In genomic region chr20:45181639-45182038, GRCh38 we compare ENCODE assay signal across 1 cellular context.
TF ChIP-seq lines count a peak whose summit lies in the region.

No MANE protein-coding gene starts in this region.

TF ChIP-seq in GM23338, 12 proteins besides CTCF, POLR2A, EP300 and RAD21:
- TF ChIP-seq NANOG (IDR thresholded peaks at IDR 0.05; ENCODE audit: borderline replicate concordance) (no peak), EZH2phosphoT487 (IDR thresholded peaks at IDR 0.05; ENCODE audit: unreplicated experiment) (no peak), POLR2AphosphoS5 (IDR thresholded peaks at IDR 0.05; ENCODE audit: low read depth) (no peak), REST (IDR thresholded peaks at IDR 0.05; ENCODE audit: unreplicated experiment) (no peak), ZNF114 (CRISPR knock-in tag; IDR thresholded peaks at IDR 0.05) (no peak), STAT1 (IDR thresholded peaks at IDR 0.05; ENCODE audit: unreplicated experiment) (no peak), ETS1 (IDR thresholded peaks at IDR 0.05) (no peak), CREB1 (CRISPR knock-in tag; IDR thresholded peaks at IDR 0.05; ENCODE audit: low read depth) (no peak), JUNB (IDR thresholded peaks at IDR 0.05; ENCODE audit: unreplicated experiment) (no peak), ZNF331 (CRISPR knock-in tag; IDR thresholded peaks at IDR 0.05; ENCODE audit: low read depth) (no peak), EZH2 (IDR thresholded peaks at IDR 0.05; ENCODE audit: low read depth, unreplicated experiment) (no peak)
- TF ChIP-seq, protein P1, sequence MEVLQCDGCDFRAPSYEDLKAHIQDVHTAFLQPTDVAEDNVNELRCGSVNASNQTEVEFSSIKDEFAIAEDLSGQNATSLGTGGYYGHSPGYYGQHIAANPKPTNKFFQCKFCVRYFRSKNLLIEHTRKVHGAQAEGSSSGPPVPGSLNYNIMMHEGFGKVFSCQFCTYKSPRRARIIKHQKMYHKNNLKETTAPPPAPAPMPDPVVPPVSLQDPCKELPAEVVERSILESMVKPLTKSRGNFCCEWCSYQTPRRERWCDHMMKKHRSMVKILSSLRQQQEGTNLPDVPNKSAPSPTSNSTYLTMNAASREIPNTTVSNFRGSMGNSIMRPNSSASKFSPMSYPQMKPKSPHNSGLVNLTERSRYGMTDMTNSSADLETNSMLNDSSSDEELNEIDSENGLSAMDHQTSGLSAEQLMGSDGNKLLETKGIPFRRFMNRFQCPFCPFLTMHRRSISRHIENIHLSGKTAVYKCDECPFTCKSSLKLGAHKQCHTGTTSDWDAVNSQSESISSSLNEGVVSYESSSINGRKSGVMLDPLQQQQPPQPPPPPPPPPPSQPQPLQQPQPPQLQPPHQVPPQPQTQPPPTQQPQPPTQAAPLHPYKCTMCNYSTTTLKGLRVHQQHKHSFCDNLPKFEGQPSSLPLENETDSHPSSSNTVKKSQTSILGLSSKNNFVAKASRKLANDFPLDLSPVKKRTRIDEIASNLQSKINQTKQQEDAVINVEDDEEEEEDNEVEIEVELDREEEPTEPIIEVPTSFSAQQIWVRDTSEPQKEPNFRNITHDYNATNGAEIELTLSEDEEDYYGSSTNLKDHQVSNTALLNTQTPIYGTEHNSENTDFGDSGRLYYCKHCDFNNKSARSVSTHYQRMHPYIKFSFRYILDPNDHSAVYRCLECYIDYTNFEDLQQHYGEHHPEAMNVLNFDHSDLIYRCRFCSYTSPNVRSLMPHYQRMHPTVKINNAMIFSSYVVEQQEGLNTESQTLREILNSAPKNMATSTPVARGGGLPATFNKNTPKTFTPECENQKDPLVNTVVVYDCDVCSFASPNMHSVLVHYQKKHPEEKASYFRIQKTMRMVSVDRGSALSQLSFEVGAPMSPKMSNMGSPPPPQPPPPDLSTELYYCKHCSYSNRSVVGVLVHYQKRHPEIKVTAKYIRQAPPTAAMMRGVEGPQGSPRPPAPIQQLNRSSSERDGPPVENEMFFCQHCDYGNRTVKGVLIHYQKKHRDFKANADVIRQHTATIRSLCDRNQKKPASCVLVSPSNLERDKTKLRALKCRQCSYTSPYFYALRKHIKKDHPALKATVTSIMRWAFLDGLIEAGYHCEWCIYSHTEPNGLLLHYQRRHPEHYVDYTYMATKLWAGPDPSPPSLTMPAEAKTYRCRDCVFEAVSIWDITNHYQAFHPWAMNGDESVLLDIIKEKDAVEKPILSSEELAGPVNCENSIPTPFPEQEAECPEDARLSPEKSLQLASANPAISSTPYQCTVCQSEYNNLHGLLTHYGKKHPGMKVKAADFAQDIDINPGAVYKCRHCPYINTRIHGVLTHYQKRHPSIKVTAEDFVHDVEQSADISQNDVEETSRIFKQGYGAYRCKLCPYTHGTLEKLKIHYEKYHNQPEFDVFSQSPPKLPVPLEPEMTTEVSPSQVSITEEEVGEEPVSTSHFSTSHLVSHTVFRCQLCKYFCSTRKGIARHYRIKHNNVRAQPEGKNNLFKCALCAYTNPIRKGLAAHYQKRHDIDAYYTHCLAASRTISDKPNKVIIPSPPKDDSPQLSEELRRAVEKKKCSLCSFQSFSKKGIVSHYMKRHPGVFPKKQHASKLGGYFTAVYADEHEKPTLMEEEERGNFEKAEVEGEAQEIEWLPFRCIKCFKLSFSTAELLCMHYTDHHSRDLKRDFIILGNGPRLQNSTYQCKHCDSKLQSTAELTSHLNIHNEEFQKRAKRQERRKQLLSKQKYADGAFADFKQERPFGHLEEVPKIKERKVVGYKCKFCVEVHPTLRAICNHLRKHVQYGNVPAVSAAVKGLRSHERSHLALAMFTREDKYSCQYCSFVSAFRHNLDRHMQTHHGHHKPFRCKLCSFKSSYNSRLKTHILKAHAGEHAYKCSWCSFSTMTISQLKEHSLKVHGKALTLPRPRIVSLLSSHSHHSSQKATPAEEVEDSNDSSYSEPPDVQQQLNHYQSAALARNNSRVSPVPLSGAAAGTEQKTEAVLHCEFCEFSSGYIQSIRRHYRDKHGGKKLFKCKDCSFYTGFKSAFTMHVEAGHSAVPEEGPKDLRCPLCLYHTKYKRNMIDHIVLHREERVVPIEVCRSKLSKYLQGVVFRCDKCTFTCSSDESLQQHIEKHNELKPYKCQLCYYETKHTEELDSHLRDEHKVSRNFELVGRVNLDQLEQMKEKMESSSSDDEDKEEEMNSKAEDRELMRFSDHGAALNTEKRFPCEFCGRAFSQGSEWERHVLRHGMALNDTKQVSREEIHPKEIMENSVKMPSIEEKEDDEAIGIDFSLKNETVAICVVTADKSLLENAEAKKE (CRISPR knock-in tag; IDR thresholded peaks at IDR 0.05) = no peak
TF ChIP-seq in GM23338: peak in this region for 0.
